25 cellular contexts compared by ENCODE assay signal in genomic region chr9:120331913-120332312, GRCh38.
DNase-seq lines count a peak whose midpoint lies in the region; ATAC-seq, FAIRE-seq and TF ChIP-seq lines count a peak whose summit lies in the region.
"Had no signal": no experiment of that assay in that cellular context is flagged by ENCODE, and none has a peak within 500 bp of the region (broad histone marks: within the 10 kb centered on the region; RNA-seq: fewer than 3 reads in every experiment).

No MANE protein-coding gene starts in this region.

- no peak overlapping the region for H3K4me3 Mint-ChIP-seq in astrocyte (ENCODE audit: unreplicated experiment)
- no peak overlapping the region for H3K4me3 Mint-ChIP-seq in osteocyte (ENCODE audit: unreplicated experiment)
- H3K4me3 Mint-ChIP-seq: B cell had no signal

- in situ Hi-C loops in GM23248 (cut with MboI) (no loop called here), brain microvascular endothelial cell (cut with HindIII; ENCODE audit: low pct_ligation_motif_present, low sequenced_read_pairs) (no loop called here)

- H3K27ac Mint-ChIP-seq in astrocyte (ENCODE audit: unreplicated experiment) = no peak overlapping the region
- H3K27ac Mint-ChIP-seq in osteocyte (ENCODE audit: unreplicated experiment) = no peak overlapping the region
- H3K27ac Mint-ChIP-seq: B cell had no signal

- FAIRE-seq in astrocyte (lab: Jason Lieb, UNC) = peak; percentile 13
- FAIRE-seq: A204.1, D721Med had no signal

- H3K27me3 ChIP-seq in GM23248 (replicated peaks; ENCODE audit: insufficient read depth) = no peaks in the 10 kb centered on the region
- no peaks in the 10 kb centered on the region for H3K27me3 ChIP-seq in astrocyte (ENCODE audit: insufficient read depth, low read length)
- no peaks in the 10 kb centered on the region for H3K27me3 ChIP-seq in osteoblast (ENCODE audit: insufficient read depth, low read length)
- no peaks in the 10 kb centered on the region for H3K27me3 ChIP-seq in right cardiac atrium (ENCODE audit: control insufficient read depth, insufficient read depth)
- H3K27me3 ChIP-seq in brain microvascular endothelial cell (replicated peaks) = no peaks in the 10 kb centered on the region

- H3K9me3 ChIP-seq in GM23248 (ENCODE audit: low read depth) (no peaks in the 10 kb centered on the region), astrocyte (ENCODE audit: insufficient read depth, low read depth, low read length) (no peaks in the 10 kb centered on the region), osteoblast (ENCODE audit: low read depth, low read length) (no peaks in the 10 kb centered on the region), right cardiac atrium (ENCODE audit: control insufficient read depth, low read length) (peaks cover 2% of the 10 kb centered on the region)

- intact Hi-C loops in right cardiac atrium (cut with DNase I) = no loop called here

- no peak overlapping the region for H3K27ac ChIP-seq in GM23248
- H3K27ac ChIP-seq in astrocyte (ENCODE audit: low read depth, low read length) = no peak overlapping the region
- no peak overlapping the region for H3K27ac ChIP-seq in osteoblast (ENCODE audit: low read depth, low read length)
- H3K27ac ChIP-seq in right cardiac atrium (ENCODE audit: low read length) = no peak overlapping the region
- H3K27ac ChIP-seq in brain microvascular endothelial cell = no peak overlapping the region
- H3K27ac ChIP-seq: KMS-11, SK-N-MC had no signal

- whole genome bisulfite sequencing in GM23248 (ENCODE audit: low coverage in 1 of 2, low lambda C conversion rate in 2 of 2, missing lambda C conversion rate in 2 of 2), 2 experiments = 74 to 75% methylated on average over 3 of the region's 3 CpGs
- 94% methylated on average over 3 of the region's 3 CpGs for WGBS in right cardiac atrium

- DNase-seq in GM23248 (peak; percentile 31), astrocyte (ENCODE audit: low read depth) (peak; percentile 5), fibroblast of the aortic adventitia (ENCODE audit: low read depth) (peak; percentile 50), osteoblast (ENCODE audit: insufficient read length, low spot score, missing footprints) (peak; percentile 87), osteocyte (ENCODE audit: extremely low spot score, unreplicated experiment) (no peak), DMS79 (lab: John Stamatoyannopoulos, UW) (no peak), right cardiac atrium (no peak), brain microvascular endothelial cell (no peak)
- DNase-seq: DMS53, EL, H7, IMR-90, MV-4-11, NCI-H1105 treated with DMSO at 0.1 percent for 48 hours, NCI-H1694 treated with DMSO at 0.1 percent for 48 hours, NCI-H2081 treated with DMSO at 0.1 percent for 48 hours, NCI-H2171 treated with DMSO at 0.1 percent for 48 hours, NCI-H524 treated with DMSO at 0.1 percent for 48 hours, RPMI8226, SHP77 treated with DMSO at 0.1 percent for 48 hours had no signal

- H4K20me1 ChIP-seq in GM23248 (ENCODE audit: insufficient read depth) = no peaks in the 10 kb centered on the region
- H4K20me1 ChIP-seq in astrocyte (ENCODE audit: insufficient read depth, low read length) = no peaks in the 10 kb centered on the region
- no peaks in the 10 kb centered on the region for H4K20me1 ChIP-seq in osteoblast (ENCODE audit: insufficient read depth, low read length)

- H3K36me3 Mint-ChIP-seq in astrocyte (ENCODE audit: low read depth, unreplicated experiment) (no peaks in the 10 kb centered on the region), osteocyte (ENCODE audit: unreplicated experiment) (no peaks in the 10 kb centered on the region)

- no peaks in the 10 kb centered on the region for H3K36me3 ChIP-seq in GM23248 (ENCODE audit: low read depth)
- no peaks in the 10 kb centered on the region for H3K36me3 ChIP-seq in astrocyte (ENCODE audit: insufficient read depth, low read length)
- no peaks in the 10 kb centered on the region for H3K36me3 ChIP-seq in osteoblast (ENCODE audit: insufficient read depth, low read length)
- H3K36me3 ChIP-seq in brain microvascular endothelial cell (replicated peaks) = no peaks in the 10 kb centered on the region

- no peaks in the 10 kb centered on the region for H3K79me2 ChIP-seq in GM23248 (ENCODE audit: insufficient read depth)
- no peaks in the 10 kb centered on the region for H3K79me2 ChIP-seq in astrocyte (ENCODE audit: insufficient read depth, low read length)
- H3K79me2 ChIP-seq in osteoblast (ENCODE audit: insufficient read depth, low read length) = no peaks in the 10 kb centered on the region

- H3K4me1 ChIP-seq in GM23248 (ENCODE audit: insufficient read depth) = peaks cover 5% of the 10 kb centered on the region
- H3K4me1 ChIP-seq in astrocyte (ENCODE audit: insufficient read depth, low read length) = no peaks in the 10 kb centered on the region
- peaks cover 14% of the 10 kb centered on the region for H3K4me1 ChIP-seq in osteoblast (ENCODE audit: insufficient read depth, low read length)
- H3K4me1 ChIP-seq in right cardiac atrium (ENCODE audit: control insufficient read depth, insufficient read depth, low read length) = no peaks in the 10 kb centered on the region

- H3K4me2 ChIP-seq in GM23248 (ENCODE audit: unreplicated experiment) = no peak overlapping the region
- H3K4me2 ChIP-seq in astrocyte (ENCODE audit: low read length) = no peak overlapping the region
- no peak overlapping the region for H3K4me2 ChIP-seq in osteoblast (ENCODE audit: insufficient read depth, low read length)
- H3K4me2 ChIP-seq: KMS-11 had no signal

- no peak overlapping the region for H3K9ac ChIP-seq in GM23248
- H3K9ac ChIP-seq in astrocyte (ENCODE audit: low read length) = no peak overlapping the region
- H3K9ac ChIP-seq: KMS-11 had no signal

- H3K27me3 Mint-ChIP-seq in astrocyte (ENCODE audit: low read depth, unreplicated experiment) (peaks cover 16% of the 10 kb centered on the region), osteocyte (ENCODE audit: unreplicated experiment) (peaks cover 37% of the 10 kb centered on the region)

- H2AFZ ChIP-seq in GM23248 = no peak overlapping the region
- no peak overlapping the region for H2AFZ ChIP-seq in astrocyte (ENCODE audit: low read depth, low read length)
- no peak overlapping the region for H2AFZ ChIP-seq in osteoblast (ENCODE audit: low read length)

- H3K4me3 ChIP-seq in GM23248 (no peak overlapping the region), astrocyte (ENCODE audit: insufficient read depth, low read depth, low read length) (no peak overlapping the region), fibroblast of the aortic adventitia (ENCODE audit: low read depth, low read length) (no peak overlapping the region), osteoblast (ENCODE audit: insufficient read depth, low read length) (no peak overlapping the region), right cardiac atrium (ENCODE audit: low read length) (no peak overlapping the region), brain microvascular endothelial cell (ENCODE audit: low read depth, low read length) (no peak overlapping the region)
- H3K4me3 ChIP-seq: SK-N-MC had no signal

- H3K9me3 Mint-ChIP-seq in astrocyte (ENCODE audit: unreplicated experiment) (peaks cover 4% of the 10 kb centered on the region), osteocyte (ENCODE audit: unreplicated experiment) (no peaks in the 10 kb centered on the region)

- no peak for ATAC-seq in right cardiac atrium

- H3K4me1 Mint-ChIP-seq in astrocyte (ENCODE audit: low read depth, unreplicated experiment) (no peaks in the 10 kb centered on the region), osteocyte (ENCODE audit: unreplicated experiment) (no peaks in the 10 kb centered on the region)
- H3K4me1 Mint-ChIP-seq: B cell had no signal

- H3F3A ChIP-seq in GM23248 (ENCODE audit: insufficient read depth) = peaks cover 8% of the 10 kb centered on the region; the same call in 1 of the 2 replicates

- H3K9me2 ChIP-seq in GM23248 (ENCODE audit: insufficient read depth) = no peaks in the 10 kb centered on the region

- TF ChIP-seq CTCF in astrocyte (IDR thresholded peaks at IDR 0.05; ENCODE audit: insufficient read depth, low read depth, low read length) (no peak), fibroblast of the aortic adventitia (IDR thresholded peaks at IDR 0.05; ENCODE audit: insufficient read depth, low read length) (no peak), osteoblast (IDR thresholded peaks at IDR 0.05; ENCODE audit: extremely low read depth, low read depth, low read length) (no peak), osteocyte (IDR thresholded peaks at IDR 0.05) (no peak), brain microvascular endothelial cell (IDR thresholded peaks at IDR 0.05; ENCODE audit: low read depth, low read length, missing control alignments) (no peak)

Comparison
In these comparisons a context has a peak if more than half of its experiments do, and no peak if none do; other contexts are left out.
1. DNase-seq: peak in GM23248 (single experiment), astrocyte (single experiment), fibroblast of the aortic adventitia (single experiment) and osteoblast (single experiment); none in osteocyte (single experiment), DMS79 (single experiment), right cardiac atrium (0 of 3) and brain microvascular endothelial cell (single experiment).